In genomic region chr7:6272481-6273323, GRCh38 we compare ENCODE assay signal across 8 cellular contexts. TPM values are rescaled to one million over a fixed set of nuclear protein-coding genes. Genes with fewer than 3 reads are reported as not detected.
DNase-seq lines count a peak whose midpoint lies in the region; ATAC-seq lines count a peak whose summit lies in the region.

TSS of gene CYTH3 (minus strand) at chr7:6272624. CDS start at chr7:6272507, 117 bp downstream.

- H3K79me2 ChIP-seq in ACC112 (ENCODE audit: control insufficient read depth, insufficient read depth, low read length, unreplicated experiment), result peaks cover 45% of the 10 kb centered on the region

- H3K36me3 ChIP-seq in ACC112 (ENCODE audit: insufficient read depth, low read length), result no peaks in the 10 kb centered on the region

- H3K4me3 ChIP-seq in ACC112 (ENCODE audit: low read depth, low read length), result peak within 1 kb of the TSS; percentile 85

- DNase-seq in NCI-H345 (lab: John Stamatoyannopoulos, UW), result peak; percentile 80
- peak; percentile 79 for DNase-seq in activated CD4-positive, alpha-beta T cell treated with anti-CD3 and anti-CD28 coated beads for 48 hours
- peak; percentile 27 for DNase-seq in cortex of kidney (lab: John Stamatoyannopoulos, UW)
- DNase-seq in left lobe of liver (ENCODE audit: low spot score), result peak; percentile 87
- peak; percentile 68 for DNase-seq in stimulated activated CD4-positive, alpha-beta T cell treated with anti-CD3 and anti-CD28 coated beads, Interleukin-1b, Interleukin-23, amount 100 ng/mL, for 48 hours

- H3K4me1 ChIP-seq in ACC112 (ENCODE audit: control insufficient read depth, insufficient read depth, low read length, unreplicated experiment), result peaks cover 38% of the 10 kb centered on the region

- ATAC-seq in GM18511 (IDR thresholded peaks at IDR 0.05; ENCODE audit: unreplicated experiment) (peak; percentile 83), HG03025 (IDR thresholded peaks at IDR 0.05; ENCODE audit: low FRiP score, unreplicated experiment) (peak; percentile 81), left lobe of liver (peak; percentile 96)

- no peaks in the 10 kb centered on the region for H3K27me3 ChIP-seq in ACC112 (ENCODE audit: insufficient read depth, low read length)

- peak within 1 kb of the TSS; percentile 90 for H2AFZ ChIP-seq in ACC112 (ENCODE audit: low read length, unreplicated experiment)

- H3K27ac ChIP-seq in ACC112 (ENCODE audit: low read depth, low read length), result peak within 1 kb of the TSS; percentile 46; the same call in 1 of the 2 replicates

RNA-seq across cellular contexts. Expression of gene CYTH3, which starts in this region (rescaled TPM):
- total RNA-seq in left lobe of liver, result 3.8 TPM

Comparison
In these comparisons a context has a peak if more than half of its experiments do, and no peak if none do; other contexts are left out.
1. Peak in every context shown above with its lines: DNase-seq, ATAC-seq, H3K4me3 ChIP-seq and H3K27ac ChIP-seq.
2. DNase-seq: peak in every context shown above with its lines; median percentile 87 in left lobe of liver; 80 in NCI-H345; 79 in activated CD4-positive, alpha-beta T cell treated with anti-CD3 and anti-CD28 coated beads for 48 hours; 68 in stimulated activated CD4-positive, alpha-beta T cell treated with anti-CD3 and anti-CD28 coated beads, Interleukin-1b, Interleukin-23, amount 100 ng/mL, for 48 hours; 27 in cortex of kidney.